Comparison of ENCODE assay signal across 21 cellular contexts in the genomic region with DNA sequence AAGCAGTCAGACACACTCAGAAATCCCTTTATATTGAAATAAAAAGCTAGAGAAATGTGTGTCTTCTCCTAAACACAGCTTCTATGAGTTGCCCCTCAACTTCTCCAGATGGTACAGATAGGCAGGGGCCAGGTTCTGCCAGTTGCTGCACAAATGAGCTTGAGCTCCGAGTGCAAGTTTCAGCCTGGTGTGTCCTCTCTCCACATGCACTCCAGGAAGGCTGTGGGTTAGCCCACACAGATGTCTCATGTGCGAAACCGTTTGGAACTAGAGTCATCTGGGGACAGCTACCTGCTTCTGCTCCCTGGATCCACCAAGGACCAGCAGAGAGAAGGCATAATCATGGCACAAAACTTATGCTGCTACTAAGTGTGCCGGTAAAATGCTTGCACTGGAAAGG.
DNase-seq lines count a peak whose midpoint lies in the region; ATAC-seq and TF ChIP-seq lines count a peak whose summit lies in the region.
"Had no signal": no experiment of that assay in that cellular context is flagged by ENCODE, and none has a peak within 500 bp of the region (broad histone marks: within the 10 kb centered on the region; RNA-seq: fewer than 3 reads in every experiment).

No MANE protein-coding gene starts in this region.

- H3K9me3 Mint-ChIP-seq in activated CD4-positive, alpha-beta T cell treated with anti-CD3 and anti-CD28 coated beads for 36 hours (ENCODE audit: low read depth) = no peaks in the 10 kb centered on the region
- peaks cover 0 to 2% (median 0%) of the 10 kb centered on the region in 5 donors for H3K9me3 Mint-ChIP-seq in CD8-positive, alpha-beta memory T cell
- H3K9me3 Mint-ChIP-seq in T-helper 2 cell treated with Interferon-gamma antibody and Interleukin-4, amounts not matched to agents 5 μg/mL and 100 μg/mL, for 36 hours = no peaks in the 10 kb centered on the region
- H3K9me3 Mint-ChIP-seq in naive thymus-derived CD8-positive, alpha-beta T cell = peaks cover 0 to 4% (median 0%) of the 10 kb centered on the region in 9 donors
- H3K9me3 Mint-ChIP-seq: memory B cell had no signal

- no peaks in the 10 kb centered on the region for H3K36me3 Mint-ChIP-seq in activated CD4-positive, alpha-beta T cell treated with anti-CD3 and anti-CD28 coated beads for 36 hours (ENCODE audit: low read depth)
- H3K36me3 Mint-ChIP-seq in CD8-positive, alpha-beta memory T cell = peaks cover 0 to 4% (median 2%) of the 10 kb centered on the region in 3 donors
- no peaks in the 10 kb centered on the region for H3K36me3 Mint-ChIP-seq in T-helper 2 cell treated with Interferon-gamma antibody and Interleukin-4, amounts not matched to agents 5 μg/mL and 100 μg/mL, for 36 hours (ENCODE audit: low read depth)
- no peaks in the 10 kb centered on the region for H3K36me3 Mint-ChIP-seq in naive thymus-derived CD8-positive, alpha-beta T cell
- H3K36me3 Mint-ChIP-seq: brain, memory B cell had no signal

- no peaks in the 10 kb centered on the region for H3K9me3 ChIP-seq in CD8-positive, alpha-beta memory T cell (ENCODE audit: low read length)
- H3K9me3 ChIP-seq: HAP-1, psoas muscle had no signal

- no peaks in the 10 kb centered on the region for H3K27me3 Mint-ChIP-seq in activated CD4-positive, alpha-beta T cell treated with anti-CD3 and anti-CD28 coated beads for 36 hours
- no peaks in the 10 kb centered on the region for H3K27me3 Mint-ChIP-seq in CD8-positive, alpha-beta memory T cell
- no peaks in the 10 kb centered on the region for H3K27me3 Mint-ChIP-seq in T-helper 2 cell treated with Interferon-gamma antibody and Interleukin-4, amounts not matched to agents 5 μg/mL and 100 μg/mL, for 36 hours (ENCODE audit: low read depth)
- no peaks in the 10 kb centered on the region for H3K27me3 Mint-ChIP-seq in naive thymus-derived CD8-positive, alpha-beta T cell
- H3K27me3 Mint-ChIP-seq: memory B cell had no signal

- H3K4me3 ChIP-seq in CD8-positive, alpha-beta memory T cell (ENCODE audit: low read length) = no peak overlapping the region
- H3K4me3 ChIP-seq in coronary artery = no peak overlapping the region
- H3K4me3 ChIP-seq: HAP-1, psoas muscle had no signal

- peak; percentile 31 for ATAC-seq in activated CD4-positive, alpha-beta T cell treated with anti-CD3 and anti-CD28 coated beads for 36 hours
- ATAC-seq in naive thymus-derived CD8-positive, alpha-beta T cell = no peak
- no peak for ATAC-seq in GM21390 (IDR thresholded peaks at IDR 0.05; ENCODE audit: unreplicated experiment)
- ATAC-seq: esophagus mucosa, foreskin keratinocyte, left colon, psoas muscle had no signal

- CTCF ChIA-PET in activated CD4-positive, alpha-beta T cell treated with anti-CD3 and anti-CD28 coated beads for 36 hours (lab: Charles Lee) = interaction anchor here (0.7 to 1.6 kb wide), 2 partner anchors 28 to 348 kb away, joined by 3 read pairs; no protein-coding TSS in a partner anchor
- CTCF ChIA-PET in CD8-positive, alpha-beta memory T cell (lab: Charles Lee) = no interaction called here

- DNase-seq in activated CD4-positive, alpha-beta T cell treated with anti-CD3 and anti-CD28 coated beads for 36 hours = peak; percentile 18
- no peak for DNase-seq in activated CD4-positive, alpha-beta T cell treated with anti-CD3 and anti-CD28 coated beads for 4 hours
- peak in 2 of 5 donors; percentile 2 to 3 for DNase-seq in CD8-positive, alpha-beta memory T cell
- DNase-seq in T-helper 2 cell treated with Interferon-gamma antibody and Interleukin-4, amounts not matched to agents 5 μg/mL and 100 μg/mL, for 36 hours (ENCODE audit: low spot score) = no peak
- DNase-seq in naive thymus-derived CD8-positive, alpha-beta T cell = no peak
- DNase-seq in HUDEP-2 (lab: John Stamatoyannopoulos, UW; ENCODE audit: unreplicated experiment in 76 of 76) (no peak), coronary artery (ENCODE audit: low spot score) (no peak)
- DNase-seq: effector CD8-positive, alpha-beta T cell; foreskin keratinocyte; NCI-H1092 treated with DMSO at 0.1 percent for 48 hours; NCI-H2081; NCI-H345; NCI-H82; psoas muscle had no signal

- peaks cover 28% of the 10 kb centered on the region for H3K4me1 Mint-ChIP-seq in activated CD4-positive, alpha-beta T cell treated with anti-CD3 and anti-CD28 coated beads for 36 hours
- H3K4me1 Mint-ChIP-seq in CD8-positive, alpha-beta memory T cell = peaks cover 38 to 44% (median 42%) of the 10 kb centered on the region in 3 donors
- H3K4me1 Mint-ChIP-seq in T-helper 2 cell treated with Interferon-gamma antibody and Interleukin-4, amounts not matched to agents 5 μg/mL and 100 μg/mL, for 36 hours (ENCODE audit: low read depth) = peaks cover 14% of the 10 kb centered on the region
- peaks cover 22 to 45% (median 31%) of the 10 kb centered on the region in 4 donors for H3K4me1 Mint-ChIP-seq in naive thymus-derived CD8-positive, alpha-beta T cell

- no peak overlapping the region for H3K4me3 Mint-ChIP-seq in activated CD4-positive, alpha-beta T cell treated with anti-CD3 and anti-CD28 coated beads for 36 hours
- H3K4me3 Mint-ChIP-seq in CD8-positive, alpha-beta memory T cell = peak overlapping the region; percentile 64 to 89 (median 74)
- H3K4me3 Mint-ChIP-seq in T-helper 2 cell treated with Interferon-gamma antibody and Interleukin-4, amounts not matched to agents 5 μg/mL and 100 μg/mL, for 36 hours = peak overlapping the region; percentile 47
- peak overlapping the region in 9 of 10 donors; percentile 55 to 91 (median 80) for H3K4me3 Mint-ChIP-seq in naive thymus-derived CD8-positive, alpha-beta T cell
- H3K4me3 Mint-ChIP-seq: brain, memory B cell had no signal

- H3K36me3 ChIP-seq in CD8-positive, alpha-beta memory T cell (ENCODE audit: insufficient read depth, low read length) = no peaks in the 10 kb centered on the region
- H3K36me3 ChIP-seq: HAP-1 had no signal

- no peaks in the 10 kb centered on the region for H3K27me3 ChIP-seq in CD8-positive, alpha-beta memory T cell (ENCODE audit: insufficient read depth, low read length, poor library complexity, severe bottlenecking)
- H3K27me3 ChIP-seq: foreskin keratinocyte had no signal

- no peak overlapping the region for H3K27ac Mint-ChIP-seq in activated CD4-positive, alpha-beta T cell treated with anti-CD3 and anti-CD28 coated beads for 36 hours
- H3K27ac Mint-ChIP-seq in CD8-positive, alpha-beta memory T cell = peak overlapping the region in 7 of 8 donors; percentile 75 to 96 (median 88)
- no peak overlapping the region for H3K27ac Mint-ChIP-seq in T-helper 2 cell treated with Interferon-gamma antibody and Interleukin-4, amounts not matched to agents 5 μg/mL and 100 μg/mL, for 36 hours
- peak overlapping the region in 7 of 10 donors; percentile 35 to 92 (median 90) for H3K27ac Mint-ChIP-seq in naive thymus-derived CD8-positive, alpha-beta T cell
- H3K27ac Mint-ChIP-seq: memory B cell had no signal

- POLR2A ChIA-PET in activated CD4-positive, alpha-beta T cell treated with anti-CD3 and anti-CD28 coated beads for 36 hours (lab: Charles Lee) = no interaction called here
- POLR2A ChIA-PET in CD8-positive, alpha-beta memory T cell (lab: Charles Lee) = interaction anchor here (0.6 kb wide), 1 partner anchor 152 kb away, joined by 3 read pairs; no protein-coding TSS in a partner anchor
- POLR2A ChIA-PET in naive thymus-derived CD8-positive, alpha-beta T cell (lab: Charles Lee) = no interaction called here

- intact Hi-C loops in activated CD4-positive, alpha-beta T cell treated with anti-CD3 and anti-CD28 coated beads for 36 hours (cut with DNase I, micrococcal nuclease) = no loop called here

- no peak for TF ChIP-seq CTCF in coronary artery (IDR thresholded peaks at IDR 0.05)

- no peak overlapping the region for H3K27ac ChIP-seq in CD8-positive, alpha-beta memory T cell (ENCODE audit: low read depth, low read length)
- H3K27ac ChIP-seq in coronary artery = no peak overlapping the region
- H3K27ac ChIP-seq: 22Rv1, foreskin keratinocyte, psoas muscle had no signal

- H3K4me1 ChIP-seq in CD8-positive, alpha-beta memory T cell (ENCODE audit: insufficient read depth, low read length) = peaks cover 8% of the 10 kb centered on the region
- H3K4me1 ChIP-seq: foreskin keratinocyte, HAP-1, psoas muscle had no signal

Comparison
In these comparisons a context has a peak if more than half of its experiments do, and no peak if none do; other contexts are left out.
1. H3K27ac Mint-ChIP-seq: peak in CD8-positive, alpha-beta memory T cell (7 of 8) and naive thymus-derived CD8-positive, alpha-beta T cell (7 of 10); none in activated CD4-positive, alpha-beta T cell treated with anti-CD3 and anti-CD28 coated beads for 36 hours (single experiment) and T-helper 2 cell treated with Interferon-gamma antibody and Interleukin-4, amounts not matched to agents 5 μg/mL and 100 μg/mL, for 36 hours (single experiment).